Comparison of ENCODE assay signal across 22 cellular contexts in genomic region chr22:20196094-20196840, GRCh38. TPM values are rescaled to one million over a fixed set of nuclear protein-coding genes. Genes with fewer than 3 reads are reported as not detected.
"Had no signal": no experiment of that assay in that cellular context is flagged by ENCODE, and none has a peak within 500 bp of the region (broad histone marks: within the 10 kb centered on the region; RNA-seq: fewer than 3 reads in every experiment).

No MANE protein-coding gene starts in this region.

- H3K9me3 Mint-ChIP-seq: memory B cell; natural killer cell treated with Interleukin-12 subunit alpha and Interleukin-12 subunit beta and Interleukin-15 and Interleukin-18, amount 100 ng/mL, for 72 hours; stimulated activated naive B cell treated with anti-CD40 and anti-IgM and Interleukin-4, amounts not matched to agents 10 μg/mL and 1 μg/mL and 100 μg/mL, for 72 hours; stimulated activated naive CD8-positive, alpha-beta T cell treated with anti-CD3 and anti-CD28 coated beads, Interleukin-15, amount 100 ng/mL, for 72 hours had no signal

- H3K4me3 Mint-ChIP-seq: memory B cell; natural killer cell treated with Interleukin-12 subunit alpha and Interleukin-12 subunit beta and Interleukin-15 and Interleukin-18, amount 100 ng/mL, for 72 hours; stimulated activated naive B cell treated with anti-CD40 and anti-IgM and Interleukin-4, amounts not matched to agents 10 μg/mL and 1 μg/mL and 100 μg/mL, for 72 hours; stimulated activated naive CD8-positive, alpha-beta T cell treated with anti-CD3 and anti-CD28 coated beads, Interleukin-15, amount 100 ng/mL, for 72 hours had no signal

- H3K4me1 ChIP-seq: gastrocnemius medialis, left ventricle myocardium inferior, lower lobe of right lung, right atrium auricular region, sigmoid colon, transverse colon had no signal

- H3K27ac ChIP-seq: dorsolateral prefrontal cortex, gastrocnemius medialis, left ventricle myocardium inferior, lower lobe of right lung, right atrium auricular region, sigmoid colon, skin epidermis, thoracic aorta, transverse colon had no signal

- H3K27me3 Mint-ChIP-seq: natural killer cell treated with Interleukin-12 subunit alpha and Interleukin-12 subunit beta and Interleukin-15 and Interleukin-18, amount 100 ng/mL, for 72 hours; stimulated activated naive CD8-positive, alpha-beta T cell treated with anti-CD3 and anti-CD28 coated beads, Interleukin-15, amount 100 ng/mL, for 72 hours had no signal

- H3K36me3 Mint-ChIP-seq: memory B cell; natural killer cell treated with Interleukin-12 subunit alpha and Interleukin-12 subunit beta and Interleukin-15 and Interleukin-18, amount 100 ng/mL, for 72 hours; stimulated activated naive B cell treated with anti-CD40 and anti-IgM and Interleukin-4, amounts not matched to agents 10 μg/mL and 1 μg/mL and 100 μg/mL, for 72 hours had no signal

- ATAC-seq: esophagus mucosa; gastrocnemius medialis; lower lobe of right lung; natural killer cell treated with Interleukin-12 subunit alpha and Interleukin-12 subunit beta and Interleukin-15 and Interleukin-18, amount 100 ng/mL, for 72 hours; stimulated activated naive CD8-positive, alpha-beta T cell treated with anti-CD3 and anti-CD28 coated beads, Interleukin-15, amount 100 ng/mL, for 72 hours had no signal

- H3K9me3 ChIP-seq: gastrocnemius medialis, left ventricle myocardium inferior, lower lobe of right lung, right atrium auricular region, sigmoid colon, thoracic aorta, transverse colon had no signal

- H3K27ac Mint-ChIP-seq: memory B cell; natural killer cell treated with Interleukin-12 subunit alpha and Interleukin-12 subunit beta and Interleukin-15 and Interleukin-18, amount 100 ng/mL, for 72 hours; stimulated activated naive B cell treated with anti-CD40 and anti-IgM and Interleukin-4, amounts not matched to agents 10 μg/mL and 1 μg/mL and 100 μg/mL, for 72 hours had no signal

- H3K4me1 Mint-ChIP-seq: memory B cell; stimulated activated naive B cell treated with anti-CD40 and anti-IgM and Interleukin-4, amounts not matched to agents 10 μg/mL and 1 μg/mL and 100 μg/mL, for 72 hours; stimulated activated naive CD8-positive, alpha-beta T cell treated with anti-CD3 and anti-CD28 coated beads, Interleukin-15, amount 100 ng/mL, for 72 hours had no signal

- DNase-seq: cortex of kidney; dorsolateral prefrontal cortex; effector CD8-positive, alpha-beta T cell; gastrocnemius medialis; glutamatergic neuron; islet precursor cell; left ventricle myocardium inferior; lower lobe of right lung; midbrain; posterior cingulate gyrus; sigmoid colon; stimulated activated CD4-positive, alpha-beta T cell treated with anti-CD3 and anti-CD28 coated beads, Interleukin-2, amount 100 ng/mL, for 24 hours; stimulated activated CD4-positive, alpha-beta T cell treated with anti-CD3 and anti-CD28 coated beads, Interleukin-4, amount 100 ng/mL, for 4 hours; stimulated activated naive B cell treated with anti-CD40 and anti-IgM and Interleukin-4, amounts not matched to agents 10 μg/mL and 1 μg/mL and 100 μg/mL, for 72 hours; stimulated activated naive CD8-positive, alpha-beta T cell treated with anti-CD3 and anti-CD28 coated beads, Interleukin-15, amount 100 ng/mL, for 72 hours; transverse colon had no signal

- H3K4me3 ChIP-seq: dorsolateral prefrontal cortex, gastrocnemius medialis, left ventricle myocardium inferior, lower lobe of right lung, right atrium auricular region, sigmoid colon, skin epidermis, thoracic aorta, transverse colon had no signal

- H3K27me3 ChIP-seq: dorsolateral prefrontal cortex, gastrocnemius medialis, right atrium auricular region, sigmoid colon, transverse colon had no signal

- H3K36me3 ChIP-seq: gastrocnemius medialis, left ventricle myocardium inferior, lower lobe of right lung, right atrium auricular region, sigmoid colon, thoracic aorta, transverse colon had no signal

RNA-seq across cellular contexts. Expression of gene CCDC188, which starts 45.4 kb away (rescaled TPM):
- total RNA-seq: left ventricle myocardium inferior, thoracic aorta had no signal
